Comparison of ENCODE assay signal across 1 cellular context in the genomic region with DNA sequence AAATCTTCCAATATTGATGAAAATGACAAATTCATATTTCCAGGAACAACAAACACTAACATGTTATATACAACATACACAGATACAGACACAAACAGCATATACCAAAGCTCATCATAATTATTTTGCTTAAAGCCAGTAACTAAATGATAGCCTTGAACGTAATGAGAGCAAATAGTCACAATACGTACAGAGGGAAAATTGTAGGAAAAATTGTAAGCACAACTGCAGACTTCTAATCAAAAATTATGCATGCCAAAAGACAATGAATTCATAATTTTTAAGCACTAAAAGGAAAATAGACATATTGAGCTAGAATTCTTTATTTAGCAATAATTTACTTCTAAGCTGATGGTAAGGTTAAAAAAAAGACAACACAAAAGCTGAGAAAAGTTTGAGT.
TF ChIP-seq lines count a peak whose summit lies in the region.

No MANE protein-coding gene starts in this region.

TF ChIP-seq in HEK293, 187 proteins besides CTCF, POLR2A, EP300 and RAD21 (continued from another document):
- TF ChIP-seq, protein P1, sequence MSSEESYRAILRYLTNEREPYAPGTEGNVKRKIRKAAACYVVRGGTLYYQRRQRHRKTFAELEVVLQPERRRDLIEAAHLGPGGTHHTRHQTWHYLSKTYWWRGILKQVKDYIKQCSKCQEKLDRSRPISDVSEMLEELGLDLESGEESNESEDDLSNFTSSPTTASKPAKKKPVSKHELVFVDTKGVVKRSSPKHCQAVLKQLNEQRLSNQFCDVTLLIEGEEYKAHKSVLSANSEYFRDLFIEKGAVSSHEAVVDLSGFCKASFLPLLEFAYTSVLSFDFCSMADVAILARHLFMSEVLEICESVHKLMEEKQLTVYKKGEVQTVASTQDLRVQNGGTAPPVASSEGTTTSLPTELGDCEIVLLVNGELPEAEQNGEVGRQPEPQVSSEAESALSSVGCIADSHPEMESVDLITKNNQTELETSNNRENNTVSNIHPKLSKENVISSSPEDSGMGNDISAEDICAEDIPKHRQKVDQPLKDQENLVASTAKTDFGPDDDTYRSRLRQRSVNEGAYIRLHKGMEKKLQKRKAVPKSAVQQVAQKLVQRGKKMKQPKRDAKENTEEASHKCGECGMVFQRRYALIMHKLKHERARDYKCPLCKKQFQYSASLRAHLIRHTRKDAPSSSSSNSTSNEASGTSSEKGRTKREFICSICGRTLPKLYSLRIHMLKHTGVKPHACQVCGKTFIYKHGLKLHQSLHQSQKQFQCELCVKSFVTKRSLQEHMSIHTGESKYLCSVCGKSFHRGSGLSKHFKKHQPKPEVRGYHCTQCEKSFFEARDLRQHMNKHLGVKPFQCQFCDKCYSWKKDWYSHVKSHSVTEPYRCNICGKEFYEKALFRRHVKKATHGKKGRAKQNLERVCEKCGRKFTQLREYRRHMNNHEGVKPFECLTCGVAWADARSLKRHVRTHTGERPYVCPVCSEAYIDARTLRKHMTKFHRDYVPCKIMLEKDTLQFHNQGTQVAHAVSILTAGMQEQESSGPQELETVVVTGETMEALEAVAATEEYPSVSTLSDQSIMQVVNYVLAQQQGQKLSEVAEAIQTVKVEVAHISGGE (tag by site-specific recombination; conservative IDR thresholded peaks at IDR 0.05; ENCODE audit: low read depth): no peak
- peak; percentile 88 for TF ChIP-seq TRIM28 (IDR thresholded peaks at IDR 0.05; ENCODE audit: borderline replicate concordance, low read length)
- TF ChIP-seq, protein P2, sequence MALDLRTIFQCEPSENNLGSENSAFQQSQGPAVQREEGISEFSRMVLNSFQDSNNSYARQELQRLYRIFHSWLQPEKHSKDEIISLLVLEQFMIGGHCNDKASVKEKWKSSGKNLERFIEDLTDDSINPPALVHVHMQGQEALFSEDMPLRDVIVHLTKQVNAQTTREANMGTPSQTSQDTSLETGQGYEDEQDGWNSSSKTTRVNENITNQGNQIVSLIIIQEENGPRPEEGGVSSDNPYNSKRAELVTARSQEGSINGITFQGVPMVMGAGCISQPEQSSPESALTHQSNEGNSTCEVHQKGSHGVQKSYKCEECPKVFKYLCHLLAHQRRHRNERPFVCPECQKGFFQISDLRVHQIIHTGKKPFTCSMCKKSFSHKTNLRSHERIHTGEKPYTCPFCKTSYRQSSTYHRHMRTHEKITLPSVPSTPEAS (tag by site-specific recombination; IDR thresholded peaks at IDR 0.05): no peak
- TF ChIP-seq SETDB1 (IDR thresholded peaks at IDR 0.05; ENCODE audit: insufficient read length, low read length): peak; percentile 86
